28 cellular contexts compared by ENCODE assay signal in the genomic region with DNA sequence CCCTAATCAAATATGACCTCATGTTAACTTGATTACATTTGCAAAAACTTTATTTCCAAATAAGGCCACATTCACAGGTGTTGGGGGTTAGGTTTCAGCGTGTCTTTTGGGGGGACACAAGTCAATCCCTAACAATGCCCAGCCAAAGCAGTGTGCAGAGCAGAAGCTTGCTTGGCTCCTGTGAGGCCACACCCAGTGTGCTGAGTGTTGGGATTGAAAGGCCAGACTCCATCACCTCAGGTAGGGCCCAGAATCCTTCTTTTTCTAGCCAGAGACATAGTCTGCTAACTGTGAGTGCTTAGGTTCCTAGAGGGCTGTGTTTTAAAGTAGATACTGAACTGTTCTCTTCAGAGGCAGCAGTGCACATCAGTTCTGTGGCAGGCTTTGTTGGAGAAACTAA. TPM values are rescaled to one million over a fixed set of nuclear protein-coding genes. Genes with fewer than 3 reads are reported as not detected.
DNase-seq lines count a peak whose midpoint lies in the region; ATAC-seq, FAIRE-seq and TF ChIP-seq lines count a peak whose summit lies in the region.
"Had no signal": no experiment of that assay in that cellular context is flagged by ENCODE, and none has a peak within 500 bp of the region (broad histone marks: within the 10 kb centered on the region; RNA-seq: fewer than 3 reads in every experiment).

No MANE protein-coding gene starts in this region.

- H3K4ac ChIP-seq in H1 (replicated peaks; ENCODE audit: insufficient read length, low read depth, low read length) = no peak overlapping the region

- no peaks in the 10 kb centered on the region for H3K36me3 Mint-ChIP-seq in natural killer cell
- H3K36me3 Mint-ChIP-seq in natural killer cell treated with Interleukin-12 subunit alpha and Interleukin-12 subunit beta and Interleukin-15 and Interleukin-18, amount 100 ng/mL, for 72 hours = no peaks in the 10 kb centered on the region

- FAIRE-seq in H1 (lab: Jason Lieb, UNC) = no peak
- FAIRE-seq: A204.1, astrocyte, H54, kidney had no signal

- peak overlapping the region; percentile 10 to 32 for H3K27ac Mint-ChIP-seq in natural killer cell
- H3K27ac Mint-ChIP-seq in natural killer cell treated with Interleukin-12 subunit alpha and Interleukin-12 subunit beta and Interleukin-15 and Interleukin-18, amount 100 ng/mL, for 72 hours = no peak overlapping the region
- H3K27ac Mint-ChIP-seq: activated T-cell treated with anti-CD3 and anti-CD28 coated beads, Interleukin-2, amount 50 U/mL, for 24 hours had no signal

- H3K9ac ChIP-seq in H1 (replicated peaks in 1 of 4; ENCODE audit: extremely low read depth in 1 of 4, low read depth in 3 of 4, low read length in 3 of 4) = no peak overlapping the region
- H3K9ac ChIP-seq: parathyroid adenoma had no signal

- POLR2A ChIA-PET in H1 (lab: Charles Lee; ENCODE audit: partially characterized antibody) = no interaction called here

- H3K9me3 ChIP-seq in H1 (ENCODE audit: insufficient read depth in 2 of 2, low read depth in 1 of 2, low read length in 1 of 2) = no peaks in the 10 kb centered on the region
- no peaks in the 10 kb centered on the region for H3K9me3 ChIP-seq in mucosa of descending colon
- no peaks in the 10 kb centered on the region for H3K9me3 ChIP-seq in Peyer's patch
- H3K9me3 ChIP-seq: testis had no signal

- no peak overlapping the region for H3K27ac ChIP-seq in H1 (ENCODE audit: low read depth, low read length)
- no peak overlapping the region for H3K27ac ChIP-seq in Peyer's patch
- H3K27ac ChIP-seq: cardiac muscle cell, parathyroid adenoma, testis had no signal

- no peaks in the 10 kb centered on the region for H4K20me1 ChIP-seq in H1 (replicated peaks in 1 of 2; ENCODE audit: control insufficient read depth in 1 of 2, insufficient read depth in 2 of 2, low read length in 2 of 2)

- TF ChIP-seq POLR2A in H1 (IDR thresholded peaks at IDR 0.05; ENCODE audit: control extremely low read depth in 1 of 2, low read depth in 2 of 2, low read length in 2 of 2) = no peak
- no peak for TF ChIP-seq POLR2A in Peyer's patch (IDR thresholded peaks at IDR 0.05)

- H2BK5ac ChIP-seq in H1 (ENCODE audit: low read depth, low read length) = no peak overlapping the region

- no peak for ATAC-seq in natural killer cell
- no peak for ATAC-seq in natural killer cell treated with Interleukin-12 subunit alpha and Interleukin-12 subunit beta and Interleukin-15 and Interleukin-18, amount 100 ng/mL, for 72 hours
- ATAC-seq in mucosa of descending colon = peak; percentile 18
- ATAC-seq: Panc1; stimulated activated naive CD8-positive, alpha-beta T cell treated with anti-CD3 and anti-CD28 coated beads, Interleukin-15, Interleukin-2, amounts not matched to agents 100 U/mL and 50 U/mL, for 24 hours had no signal

- peaks cover 64 to 75% of the 10 kb centered on the region in 2 donors for H3K4me1 Mint-ChIP-seq in natural killer cell
- peaks cover 52 to 54% of the 10 kb centered on the region in 2 donors for H3K4me1 Mint-ChIP-seq in natural killer cell treated with Interleukin-12 subunit alpha and Interleukin-12 subunit beta and Interleukin-15 and Interleukin-18, amount 100 ng/mL, for 72 hours (ENCODE audit: low read depth in 2 of 2)

- intact Hi-C loops in natural killer cell (cut with micrococcal nuclease) (no loop called here), mucosa of descending colon (cut with DNase I, micrococcal nuclease) (no loop called here)

- no peak overlapping the region for H2BK15ac ChIP-seq in H1 (ENCODE audit: low read length)

- DNase-seq in natural killer cell (no peak), H1 (ENCODE audit: low read depth in 1 of 2, low spot score in 2 of 2) (no peak), mucosa of descending colon (no peak), Peyer's patch (no peak), NCI-H526 treated with DMSO at 0.1 percent for 48 hours (lab: John Stamatoyannopoulos, UW) (no peak), NCI-H748 treated with DMSO at 0.1 percent for 48 hours (lab: John Stamatoyannopoulos, UW) (no peak), NCI-H1417 (lab: John Stamatoyannopoulos, UW) (no peak)
- DNase-seq in natural killer cell treated with Interleukin-12 subunit alpha and Interleukin-12 subunit beta and Interleukin-15 and Interleukin-18, amount 100 ng/mL, for 72 hours (ENCODE audit: low spot score) = no peak
- DNase-seq: activated CD4-positive, alpha-beta T cell treated with anti-CD3 and anti-CD28 coated beads for 4 hours; activated effector memory CD4-positive, alpha-beta T cell treated with anti-CD3 and anti-CD28 coated beads, Interleukin-2, amount 50 U/mL, for 16 hours; activated T-cell treated with anti-CD3 and anti-CD28 coated beads, Interleukin-2, amount 50 U/mL, for 24 hours; CD8-positive, alpha-beta memory T cell; cortex of kidney; DMS 273 treated with DMSO at 0.1 percent for 48 hours; EL; kidney; NCI-H2029 treated with DMSO at 0.1 percent for 48 hours; NCI-H524 treated with DMSO at 0.1 percent for 48 hours; SHP77; stimulated activated naive CD8-positive, alpha-beta T cell treated with anti-CD3 and anti-CD28 coated beads, Interleukin-15, Interleukin-2, amounts not matched to agents 100 U/mL and 50 U/mL, for 24 hours; testis had no signal

- H3K23me2 ChIP-seq in H1 (ENCODE audit: low read depth, low read length) = no peaks in the 10 kb centered on the region

- CTCF ChIA-PET in H1 (lab: Charles Lee; ENCODE audit: partially characterized antibody) = interaction anchor here (1.1 kb wide), 1 partner anchor 12 kb away, joined by 3 read pairs; no protein-coding TSS in a partner anchor

- TF ChIP-seq EP300 in H1 (IDR thresholded peaks at IDR 0.05; ENCODE audit: borderline replicate concordance in 1 of 2, low read depth in 2 of 2, low read length in 2 of 2) = no peak

- no peaks in the 10 kb centered on the region for H3K36me3 ChIP-seq in H1 (ENCODE audit: control insufficient read depth in 2 of 4, insufficient read depth in 4 of 4, low read length in 3 of 4)
- no peaks in the 10 kb centered on the region for H3K36me3 ChIP-seq in mucosa of descending colon (ENCODE audit: low read depth)
- no peaks in the 10 kb centered on the region for H3K36me3 ChIP-seq in Peyer's patch
- H3K36me3 ChIP-seq: cardiac muscle cell had no signal

- no peak overlapping the region for H3K56ac ChIP-seq in H1 (replicated peaks; ENCODE audit: insufficient read length, low read depth, low read length)

- H3K27me3 Mint-ChIP-seq in natural killer cell (ENCODE audit: low read depth in 2 of 2) = no peaks in the 10 kb centered on the region
- H3K27me3 Mint-ChIP-seq in natural killer cell treated with Interleukin-12 subunit alpha and Interleukin-12 subunit beta and Interleukin-15 and Interleukin-18, amount 100 ng/mL, for 72 hours = no peaks in the 10 kb centered on the region
- H3K27me3 Mint-ChIP-seq: activated T-cell treated with anti-CD3 and anti-CD28 coated beads, Interleukin-2, amount 50 U/mL, for 24 hours; CD8-positive, alpha-beta memory T cell had no signal

- WGBS in H1 (ENCODE audit: extremely low coverage in 1 of 2, insufficient coverage in 1 of 2, insufficient read length in 1 of 2, insufficient replicate concordance in 2 of 2, low coverage in 1 of 2, low lambda C conversion rate in 2 of 2, missing lambda C conversion rate in 1 of 2), 2 experiments = 81% methylated on average over 1 of the region's 1 CpG; no CpG with 5 or more reads in 1 of the 2 experiments

- H2AK5ac ChIP-seq in H1 (ENCODE audit: low read depth, low read length) = peak overlapping the region; percentile 5; the same call in 1 of the 2 replicates

- no peak overlapping the region for H4K5ac ChIP-seq in H1 (ENCODE audit: insufficient read length, low read depth, low read length)

- H3K4me3 Mint-ChIP-seq in natural killer cell = no peak overlapping the region
- H3K4me3 Mint-ChIP-seq in natural killer cell treated with Interleukin-12 subunit alpha and Interleukin-12 subunit beta and Interleukin-15 and Interleukin-18, amount 100 ng/mL, for 72 hours = no peak overlapping the region
- H3K4me3 Mint-ChIP-seq: activated T-cell treated with anti-CD3 and anti-CD28 coated beads, Interleukin-2, amount 50 U/mL, for 24 hours; CD8-positive, alpha-beta memory T cell had no signal

- H3K18ac ChIP-seq in H1 (ENCODE audit: extremely low read depth, low read length) = no peak overlapping the region

- H4K8ac ChIP-seq in H1 (ENCODE audit: extremely low read depth, insufficient read depth, low read length) = no peak overlapping the region

- no peak overlapping the region for H3K14ac ChIP-seq in H1 (ENCODE audit: insufficient read length)

- H3K79me2 ChIP-seq in H1 (ENCODE audit: control insufficient read depth in 1 of 2, insufficient read depth in 2 of 2, low read length in 2 of 2) = peaks cover 3 to 91% of the 10 kb centered on the region in 2 experiments; a peak in 3 of 4 replicates

- TF ChIP-seq CTCF in natural killer cell (IDR thresholded peaks at IDR 0.05) = no peak
- no peak for TF ChIP-seq CTCF in H1 (IDR thresholded peaks at IDR 0.05; ENCODE audit: control extremely low read depth in 1 of 3, insufficient read depth in 1 of 3, low read depth in 1 of 3, low read length in 3 of 3)
- no peak for TF ChIP-seq CTCF in mucosa of descending colon (IDR thresholded peaks at IDR 0.05)
- TF ChIP-seq CTCF in Peyer's patch (IDR thresholded peaks at IDR 0.05) = no peak

- H2BK120ac ChIP-seq in H1 (replicated peaks; ENCODE audit: low read depth, low read length) = no peak overlapping the region

- no peak for TF ChIP-seq RAD21 in H1 (IDR thresholded peaks at IDR 0.05 in 1 of 2, conservative IDR thresholded peaks at IDR 0.05 in 1 of 2; ENCODE audit: low read depth in 2 of 2, low read length in 2 of 2)

- H3K27me3 ChIP-seq in H1 (replicated peaks in 1 of 4; ENCODE audit: control insufficient read depth in 3 of 4, extremely low read depth in 1 of 4, insufficient read depth in 3 of 4, low read length in 3 of 4) (no peaks in the 10 kb centered on the region), Peyer's patch (no peaks in the 10 kb centered on the region)
- H3K27me3 ChIP-seq: cardiac muscle cell, testis had no signal

- no peak overlapping the region for H2AFZ ChIP-seq in H1 (ENCODE audit: low read length)
- H2AFZ ChIP-seq: parathyroid adenoma had no signal

- H3K4me3 ChIP-seq in H1 (ENCODE audit: extremely low read depth in 1 of 4, insufficient read depth in 2 of 4, low read depth in 3 of 4, low read length in 4 of 4) = no peak overlapping the region
- no peak overlapping the region for H3K4me3 ChIP-seq in mucosa of descending colon
- no peak overlapping the region for H3K4me3 ChIP-seq in Peyer's patch
- H3K4me3 ChIP-seq: cardiac muscle cell, smooth muscle cell, testis had no signal

- peaks cover 6% of the 10 kb centered on the region; the same call in 1 of the 2 replicates for H3K79me1 ChIP-seq in H1 (ENCODE audit: low read depth, low read length)

- no peak overlapping the region for H2BK20ac ChIP-seq in H1 (ENCODE audit: low read length)

- H2BK12ac ChIP-seq in H1 (ENCODE audit: low read depth, low read length) = no peak overlapping the region

- H3K4me1 ChIP-seq in H1 (replicated peaks in 1 of 4; ENCODE audit: control insufficient read depth in 3 of 4, insufficient read depth in 4 of 4, low read length in 3 of 4) (peaks cover 4 to 19% (median 16%) of the 10 kb centered on the region in 4 experiments), mucosa of descending colon (ENCODE audit: low read depth) (peaks cover 38% of the 10 kb centered on the region), Peyer's patch (peaks cover 0 to 46% (median 4%) of the 10 kb centered on the region in 4 donors)
- H3K4me1 ChIP-seq: parathyroid adenoma, testis had no signal

- no peaks in the 10 kb centered on the region for H3K9me3 Mint-ChIP-seq in natural killer cell
- no peaks in the 10 kb centered on the region for H3K9me3 Mint-ChIP-seq in natural killer cell treated with Interleukin-12 subunit alpha and Interleukin-12 subunit beta and Interleukin-15 and Interleukin-18, amount 100 ng/mL, for 72 hours
- H3K9me3 Mint-ChIP-seq: activated T-cell treated with anti-CD3 and anti-CD28 coated beads, Interleukin-2, amount 50 U/mL, for 24 hours; CD8-positive, alpha-beta memory T cell had no signal

- H3K4me2 ChIP-seq in H1 (ENCODE audit: insufficient read depth in 1 of 2, low read depth in 2 of 2, low read length in 2 of 2) = no peak overlapping the region
- H3K4me2 ChIP-seq: smooth muscle cell had no signal

- H3K23ac ChIP-seq in H1 (ENCODE audit: insufficient read length) = no peak overlapping the region

- peak overlapping the region; percentile 22 for H4K91ac ChIP-seq in H1 (replicated peaks; ENCODE audit: insufficient read length, low read length)

RNA-seq across cellular contexts. Expression of a gene that starts 27.9 kb away (rescaled TPM):
- total RNA-seq in natural killer cell = 100 to 1,000 TPM; 115 to 137 (median 116) TPM
- 10 to 100 TPM; 66.2 to 68.7 TPM for total RNA-seq in natural killer cell treated with Interleukin-12 subunit alpha and Interleukin-12 subunit beta and Interleukin-15 and Interleukin-18, amount 100 ng/mL, for 72 hours
- total RNA-seq in H1 (2021; fragmentation: NEBNext Ultra II Directional; extraction: Animal tissue kit (Norgen Biotek cat#: 25700)) = 25.0 and 26.1 TPM in 2 replicates
- polyA plus RNA-seq in H1 (2011; rRNA removed) = 13.0 and 13.2 TPM in 2 replicates
- polyA plus RNA-seq in H1 (2011; cell fraction: cytosol; rRNA removed) = 19.2 TPM
- 30.3 TPM for polyA plus RNA-seq in H1 (2011; cell fraction: nucleus; rRNA removed)
- 17.0 to 20.3 TPM (median 19.7 TPM) in 4 replicates for polyA plus RNA-seq in H1 (2012, experiment 1 of 2)
- polyA plus RNA-seq in H1 (2012, experiment 2 of 2) = 1.2 TPM
- 11.8 TPM for polyA plus RNA-seq in H1 (2013, experiment 1 of 2)
- 9.9 TPM for polyA plus RNA-seq in H1 (2013, experiment 2 of 2)
- polyA minus RNA-seq in H1 (2011; rRNA and poly(A)+ RNA removed) = 85.8 and 95.2 TPM in 2 replicates
- 24.4 TPM for polyA minus RNA-seq in H1 (2011; cell fraction: cytosol; rRNA and poly(A)+ RNA removed)
- polyA minus RNA-seq in H1 (2011; cell fraction: nucleus; rRNA and poly(A)+ RNA removed) = 198 TPM
- total RNA-seq in mucosa of descending colon = 10 to 100 TPM; 44.6 to 74.9 (median 50.9) TPM
- total RNA-seq in Peyer's patch = 100 to 1,000 TPM in 3 of 4 donors, 10 to 100 TPM in 1; 90.7 to 125 (median 107) TPM

Comparison
In these comparisons a context has a peak if more than half of its experiments do, and no peak if none do; other contexts are left out.
1. H3K27ac Mint-ChIP-seq: peak in natural killer cell (2 of 2); none in natural killer cell treated with Interleukin-12 subunit alpha and Interleukin-12 subunit beta and Interleukin-15 and Interleukin-18, amount 100 ng/mL, for 72 hours (0 of 2).